Comparison of ENCODE assay signal across 1 cellular context in genomic region chr10:123149162-123149567, GRCh38.
TF ChIP-seq lines count a peak whose summit lies in the region.

No MANE protein-coding gene starts in this region.

TF ChIP-seq in GM12878, 131 proteins besides CTCF, POLR2A, EP300 and RAD21:
- TF ChIP-seq WRNIP1 (IDR thresholded peaks at IDR 0.05; ENCODE audit: borderline replicate concordance, low read depth, low read length), result no peak
- no peak for TF ChIP-seq LARP7 (IDR thresholded peaks at IDR 0.05)
- no peak for TF ChIP-seq NFXL1 (IDR thresholded peaks at IDR 0.05; ENCODE audit: borderline replicate concordance)
- TF ChIP-seq, protein P1, sequence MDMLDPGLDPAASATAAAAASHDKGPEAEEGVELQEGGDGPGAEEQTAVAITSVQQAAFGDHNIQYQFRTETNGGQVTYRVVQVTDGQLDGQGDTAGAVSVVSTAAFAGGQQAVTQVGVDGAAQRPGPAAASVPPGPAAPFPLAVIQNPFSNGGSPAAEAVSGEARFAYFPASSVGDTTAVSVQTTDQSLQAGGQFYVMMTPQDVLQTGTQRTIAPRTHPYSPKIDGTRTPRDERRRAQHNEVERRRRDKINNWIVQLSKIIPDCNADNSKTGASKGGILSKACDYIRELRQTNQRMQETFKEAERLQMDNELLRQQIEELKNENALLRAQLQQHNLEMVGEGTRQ (IDR thresholded peaks at IDR 0.05; ENCODE audit: borderline replicate concordance, low read depth, low read length), result no peak
- TF ChIP-seq MYC (IDR thresholded peaks at IDR 0.05; ENCODE audit: insufficient read depth, insufficient read length, insufficient replicate concordance, low read length, severe bottlenecking), result no peak
- TF ChIP-seq BMI1 (IDR thresholded peaks at IDR 0.05; ENCODE audit: borderline replicate concordance), result no peak
- no peak for TF ChIP-seq JUND (IDR thresholded peaks at IDR 0.05; ENCODE audit: low read depth, low read length)
- no peak for TF ChIP-seq PKNOX1 (IDR thresholded peaks at IDR 0.05)
- no peak for TF ChIP-seq TARDBP (IDR thresholded peaks at IDR 0.05; ENCODE audit: borderline replicate concordance)
TF ChIP-seq in GM12878: peak in this region for 0.
